ENCODE assay signal across 1 cellular context in genomic region chr2:127886593-127886935, GRCh38.
TF ChIP-seq lines count a peak whose summit lies in the region.

No MANE protein-coding gene starts in this region.

TF ChIP-seq in HepG2, 621 proteins besides CTCF, POLR2A, EP300 and RAD21 (continued from another document):
- 0 out of 2 replicates have a peak, but pooled peaks have one; percentile 2 for TF ChIP-seq HDAC1 (CRISPR knock-in tag; IDR thresholded peaks at IDR 0.05)
- TF ChIP-seq KDM5B (CRISPR knock-in tag; IDR thresholded peaks at IDR 0.05; ENCODE audit: borderline replicate concordance) = 0 out of 2 replicates have a peak, but pooled peaks have one; percentile 34
- 0 out of 2 replicates have a peak, but pooled peaks have one; percentile 10 for TF ChIP-seq ZNF34 (CRISPR knock-in tag; IDR thresholded peaks at IDR 0.05; ENCODE audit: borderline replicate concordance)
- TF ChIP-seq DMAP1 (CRISPR knock-in tag; IDR thresholded peaks at IDR 0.05) = 0 out of 2 replicates have a peak, but pooled peaks have one; percentile 68
- TF ChIP-seq SALL1 (CRISPR knock-in tag; IDR thresholded peaks at IDR 0.05) = peak; percentile 1; the same call in 1 of the 2 replicates
- 0 out of 2 replicates have a peak, but pooled peaks have one; percentile 13 for TF ChIP-seq KDM3A (CRISPR knock-in tag; IDR thresholded peaks at IDR 0.05; ENCODE audit: low read depth)
